23 cellular contexts compared by ENCODE assay signal in the genomic region with DNA sequence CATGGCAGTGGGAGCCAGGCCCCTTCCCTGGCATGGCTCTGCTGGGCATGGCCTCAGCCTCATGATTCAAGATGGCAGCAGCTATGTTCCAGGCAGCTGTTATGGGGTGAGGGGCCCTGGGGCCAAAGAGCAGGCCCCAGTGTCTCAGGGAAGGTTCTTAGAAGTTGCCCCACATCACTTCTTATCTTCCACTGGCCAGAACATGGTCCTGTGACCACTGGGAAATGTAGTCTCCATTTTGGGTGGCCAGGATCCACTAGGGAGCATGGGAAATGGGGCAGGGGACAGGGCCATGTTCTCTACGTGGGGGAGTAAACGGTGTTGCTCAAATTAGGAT. TPM values are rescaled to one million over a fixed set of nuclear protein-coding genes. Genes with fewer than 3 reads are reported as not detected.
"Had no signal": no experiment of that assay in that cellular context is flagged by ENCODE, and none has a peak within 500 bp of the region (broad histone marks: within the 10 kb centered on the region; RNA-seq: fewer than 3 reads in every experiment).

No MANE protein-coding gene starts in this region.

- H3K4me2 ChIP-seq: smooth muscle cell had no signal

- H3K27ac Mint-ChIP-seq: activated CD4-positive, alpha-beta T cell treated with anti-CD3 and anti-CD28 coated beads, Interleukin-2, amount 10 ng/mL, durations not matched to agents 7 days and 5 days; brain; type B pancreatic cell had no signal

- H3K27me3 Mint-ChIP-seq: activated CD4-positive, alpha-beta T cell treated with anti-CD3 and anti-CD28 coated beads, Interleukin-2, amount 10 ng/mL, durations not matched to agents 7 days and 5 days; stimulated activated naive B cell treated with anti-CD40 and anti-IgM and Interleukin-4, amounts not matched to agents 10 μg/mL and 1 μg/mL and 100 μg/mL, for 72 hours; type B pancreatic cell had no signal

- DNase-seq: activated CD4-positive, alpha-beta T cell treated with anti-CD3 and anti-CD28 coated beads, Interleukin-2, amount 10 ng/mL, durations not matched to agents 7 days and 5 days; activated gamma-delta T cell; erythroblast; foreskin fibroblast; heart right ventricle; lower lobe of right lung; mesendoderm; occipital lobe; sigmoid colon; stimulated activated CD4-positive, alpha-beta T cell treated with anti-CD3 and anti-CD28 coated beads, Interleukin-15, amount 100 ng/mL, for 24 hours; stimulated activated naive B cell treated with anti-CD40 and anti-IgM and Interleukin-4, amounts not matched to agents 10 μg/mL and 1 μg/mL and 100 μg/mL, for 72 hours; SW 1271 had no signal

- H3K27ac ChIP-seq: heart right ventricle, lower lobe of right lung, sigmoid colon, thoracic aorta, vagina, VCaP had no signal

- H3K9me3 Mint-ChIP-seq: activated CD4-positive, alpha-beta T cell treated with anti-CD3 and anti-CD28 coated beads, Interleukin-2, amount 10 ng/mL, durations not matched to agents 7 days and 5 days; brain; neural crest cell; stimulated activated naive B cell treated with anti-CD40 and anti-IgM and Interleukin-4, amounts not matched to agents 10 μg/mL and 1 μg/mL and 100 μg/mL, for 72 hours; type B pancreatic cell had no signal

- H3K36me3 ChIP-seq: lower lobe of right lung, sigmoid colon, thoracic aorta, vagina had no signal

- H3K36me3 Mint-ChIP-seq: brain, type B pancreatic cell had no signal

- H3K4me3 Mint-ChIP-seq: activated CD4-positive, alpha-beta T cell treated with anti-CD3 and anti-CD28 coated beads, Interleukin-2, amount 10 ng/mL, durations not matched to agents 7 days and 5 days; brain; neural crest cell; stimulated activated naive B cell treated with anti-CD40 and anti-IgM and Interleukin-4, amounts not matched to agents 10 μg/mL and 1 μg/mL and 100 μg/mL, for 72 hours; type B pancreatic cell had no signal

- H3K4me3 ChIP-seq: heart right ventricle, lower lobe of right lung, mucosa of descending colon, sigmoid colon, smooth muscle cell, thoracic aorta, vagina had no signal

- H3K27me3 ChIP-seq: heart right ventricle, sigmoid colon, vagina had no signal

- H3K9me3 ChIP-seq: heart right ventricle, lower lobe of right lung, mucosa of descending colon, sigmoid colon, thoracic aorta, vagina had no signal

- ATAC-seq: activated CD4-positive, CD25-positive, alpha-beta regulatory T cell treated with anti-CD3 and anti-CD28 coated beads, Interleukin-2, amount 50 U/mL, for 24 hours; heart right ventricle; left lobe of liver; lower lobe of right lung; mucosa of descending colon; stimulated activated naive B cell treated with anti-CD40 and anti-IgM and Interleukin-4, amounts not matched to agents 10 μg/mL and 1 μg/mL and 100 μg/mL, for 72 hours had no signal

RNA-seq across cellular contexts. Expression of a gene that starts 18.3 kb away (rescaled TPM):
- total RNA-seq: chondrocyte, neural crest cell, smooth muscle cell had no signal
